In genomic region chr6:163729127-163729872, GRCh38 we compare ENCODE assay signal across 19 cellular contexts.
"Had no signal": no experiment of that assay in that cellular context is flagged by ENCODE, and none has a peak within 500 bp of the region (broad histone marks: within the 10 kb centered on the region; RNA-seq: fewer than 3 reads in every experiment).

No MANE protein-coding gene starts in this region.

- H3K27ac Mint-ChIP-seq: activated T-cell treated with anti-CD3 and anti-CD28 coated beads, Interleukin-2, amount 50 U/mL, for 72 hours; natural killer cell; progenitor cell of endocrine pancreas had no signal

- H3K4me3 Mint-ChIP-seq: activated T-cell treated with anti-CD3 and anti-CD28 coated beads, Interleukin-2, amount 50 U/mL, for 72 hours; natural killer cell had no signal

- H3K4me1 ChIP-seq: body of pancreas, foreskin keratinocyte, left lung, upper lobe of left lung had no signal

- H3K27me3 ChIP-seq: body of pancreas, foreskin keratinocyte, hepatocyte, left lung, upper lobe of left lung had no signal

- H2AFZ ChIP-seq: hepatocyte had no signal

- DNase-seq: activated CD4-positive, alpha-beta T cell treated with anti-CD3 and anti-CD28 coated beads, Interleukin-2, amount 50 U/mL, for 48 hours; activated gamma-delta T cell; activated naive CD4-positive, alpha-beta T cell treated with anti-CD3 and anti-CD28 coated beads, Interleukin-2, amount 50 U/mL, for 16 hours; activated T-cell treated with anti-CD3 and anti-CD28 coated beads, Interleukin-2, amount 50 U/mL, for 72 hours; anterior cingulate cortex; body of pancreas; foreskin keratinocyte; kidney glomerular epithelial cell; left lung; midbrain; natural killer cell; retina; stimulated activated CD4-positive, alpha-beta T cell treated with anti-CD3 and anti-CD28 coated beads, Interleukin-12 subunit alpha, Interleukin-12 subunit beta, amount 100 ng/mL, for 4 hours; stimulated activated CD4-positive, alpha-beta T cell treated with anti-CD3 and anti-CD28 coated beads, Interleukin-4, amount 100 ng/mL, for 4 hours; stimulated activated naive CD8-positive, alpha-beta T cell treated with anti-CD3 and anti-CD28 coated beads, Interleukin-15, Interleukin-2, amounts not matched to agents 100 U/mL and 50 U/mL, for 24 hours; upper lobe of left lung had no signal

- H3K9me3 Mint-ChIP-seq: activated T-cell treated with anti-CD3 and anti-CD28 coated beads, Interleukin-2, amount 50 U/mL, for 72 hours; natural killer cell had no signal

- H3K36me3 ChIP-seq: left lung, upper lobe of left lung had no signal

- H3K79me2 ChIP-seq: hepatocyte had no signal

- H3K36me3 Mint-ChIP-seq: natural killer cell had no signal

- H3K27ac ChIP-seq: body of pancreas, foreskin keratinocyte, hepatocyte, left lung, upper lobe of left lung had no signal

- H3K9me3 ChIP-seq: body of pancreas, left lung, upper lobe of left lung had no signal

- ATAC-seq: activated T-cell treated with anti-CD3 and anti-CD28 coated beads, Interleukin-2, amount 50 U/mL, for 72 hours; body of pancreas; foreskin keratinocyte; left lung; stimulated activated naive CD8-positive, alpha-beta T cell treated with anti-CD3 and anti-CD28 coated beads, Interleukin-15, Interleukin-2, amounts not matched to agents 100 U/mL and 50 U/mL, for 24 hours had no signal

- H3K4me2 ChIP-seq: hepatocyte had no signal

- H3K4me3 ChIP-seq: body of pancreas, hepatocyte, left lung, lung, upper lobe of left lung had no signal
